ENCODE assay signal across 10 cellular contexts in the genomic region with DNA sequence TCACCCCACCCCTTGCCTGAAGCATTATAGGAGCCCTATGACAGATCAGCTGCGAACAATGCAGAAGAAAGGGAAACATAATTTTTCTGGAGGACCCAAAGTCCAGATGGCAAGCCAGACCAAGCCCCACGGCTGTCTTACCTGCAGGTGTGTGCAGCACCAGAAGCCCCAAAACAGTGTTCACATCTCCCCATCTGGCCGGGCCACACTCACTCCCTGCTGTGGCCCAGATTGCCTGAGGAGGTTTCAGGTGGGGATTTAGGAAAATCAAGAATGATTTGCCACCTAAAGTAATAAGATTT. TPM values are rescaled to one million over a fixed set of nuclear protein-coding genes. Genes with fewer than 3 reads are reported as not detected.
A peak's percentile ranks its signal among the peaks of the same experiment; 100 is the strongest.
DNase-seq lines count a peak whose midpoint lies in the region; ATAC-seq and TF ChIP-seq lines count a peak whose summit lies in the region.
"Had no signal": no experiment of that assay in that cellular context is flagged by ENCODE, and none has a peak within 500 bp of the region (broad histone marks: within the 10 kb centered on the region; RNA-seq: fewer than 3 reads in every experiment).

No MANE protein-coding gene starts in this region.

- ATAC-seq in GM19324 (IDR thresholded peaks at IDR 0.05; ENCODE audit: low FRiP score, unreplicated experiment) (peak; percentile 48), HG03045 (IDR thresholded peaks at IDR 0.05; ENCODE audit: unreplicated experiment) (peak; percentile 23), HG02759 (IDR thresholded peaks at IDR 0.05; ENCODE audit: unreplicated experiment) (no peak)

- H3K4me3 ChIP-seq in spleen (no peak overlapping the region), uterus (no peak overlapping the region)
- H3K4me3 ChIP-seq: dorsolateral prefrontal cortex, SJSA1 had no signal

- intact Hi-C loops in spleen (cut with DNase I; ENCODE audit: low total_unique reads): no loop called here
- intact Hi-C loops in uterus (cut with DNase I; ENCODE audit: low total_unique reads): no loop called here

- H3K9me3 ChIP-seq in spleen (peaks cover 0 to 4% (median 0%) of the 10 kb centered on the region in 8 donors), uterus (no peaks in the 10 kb centered on the region)
- H3K9me3 ChIP-seq: SJSA1 had no signal

- 65 to 82% (median 70%) methylated on average over 3 of the region's 3 CpGs for WGBS in spleen, 5 donors

- no peak for TF ChIP-seq CTCF in VCaP (conservative IDR thresholded peaks at IDR 0.05)
- TF ChIP-seq CTCF in spleen (IDR thresholded peaks at IDR 0.05 in 8 of 11, conservative IDR thresholded peaks at IDR 0.05 in 3 of 11): no peak
- TF ChIP-seq CTCF in uterus (IDR thresholded peaks at IDR 0.05): no peak

- DNase-seq in spleen (no peak), uterus (no peak), NCI-H2196 (lab: John Stamatoyannopoulos, UW; ENCODE audit: unreplicated experiment) (no peak)
- DNase-seq: dorsolateral prefrontal cortex, substantia nigra had no signal

- TF ChIP-seq POLR2A in spleen (IDR thresholded peaks at IDR 0.05) (no peak), uterus (IDR thresholded peaks at IDR 0.05) (no peak)

- H3K36me3 ChIP-seq in spleen: no peaks in the 10 kb centered on the region
- no peaks in the 10 kb centered on the region for H3K36me3 ChIP-seq in uterus
- H3K36me3 ChIP-seq: SJSA1 had no signal

- H3K4me1 ChIP-seq in spleen (peaks cover 5 to 82% (median 38%) of the 10 kb centered on the region in 6 donors), uterus (no peaks in the 10 kb centered on the region)

- H3K27ac ChIP-seq in VCaP (peak overlapping the region; percentile 59), spleen (peak overlapping the region; percentile 44 to 87 (median 77)), uterus (no peak overlapping the region)
- H3K27ac ChIP-seq: dorsolateral prefrontal cortex, SJSA1 had no signal

- H3K27me3 ChIP-seq in spleen (replicated peaks in 1 of 7) (no peaks in the 10 kb centered on the region), uterus (no peaks in the 10 kb centered on the region)
- H3K27me3 ChIP-seq: dorsolateral prefrontal cortex, SJSA1 had no signal

RNA-seq across cellular contexts. Expression of gene STK17B, which starts 11.7 kb away (rescaled TPM):
- 100 to 1,000 TPM; 171 to 248 (median 196) TPM for total RNA-seq in spleen
- polyA plus RNA-seq in spleen: 10 to 100 TPM; 48.7 to 56.3 (median 51.9) TPM
- total RNA-seq in uterus: 10 to 100 TPM in 3 of 4 donors, 1 to 10 TPM in 1; 7.2 to 28.2 (median 26.8) TPM

Comparison
In these comparisons a context has a peak if more than half of its experiments do, and no peak if none do; other contexts are left out.
1. H3K27ac ChIP-seq: peak in VCaP (single experiment) and spleen (8 of 8); none in uterus (0 of 2).
2. RNA of gene STK17B, which starts 11.7 kb away (total RNA-seq): 171 to 248 TPM in spleen; 7.2 to 28.2 TPM in uterus; every median in the first group is over 4 times any median in the second.